ENCODE assay signal across 8 cellular contexts in genomic region chr17:64781013-64781392, GRCh38.
DNase-seq lines count a peak whose midpoint lies in the region; ATAC-seq and TF ChIP-seq lines count a peak whose summit lies in the region.

No MANE protein-coding gene starts in this region.

- H2BK12ac ChIP-seq in neuronal stem cell (ENCODE audit: low read length), result peak overlapping the region; percentile 63

- ATAC-seq in GM18519 (IDR thresholded peaks at IDR 0.05; ENCODE audit: low FRiP score, unreplicated experiment), result no peak

- H3K4ac ChIP-seq in neuronal stem cell (ENCODE audit: low read length), result no peak overlapping the region

- no peak overlapping the region for H2BK120ac ChIP-seq in neuronal stem cell (ENCODE audit: low read depth, low read length)

- H2AK5ac ChIP-seq in neuronal stem cell (ENCODE audit: low read depth, low read length), result no peak overlapping the region

- H3K9ac ChIP-seq in ES-I3 (ENCODE audit: low read depth, low read length) (peak overlapping the region; percentile 72), neuronal stem cell (ENCODE audit: low read depth, low read length, poor library complexity) (peak overlapping the region; percentile 84)

- no peak for TF ChIP-seq CTCF in Peyer's patch (IDR thresholded peaks at IDR 0.05)

- no peak for TF ChIP-seq POLR2A in Peyer's patch (IDR thresholded peaks at IDR 0.05)

- H2AFZ ChIP-seq in neuronal stem cell (ENCODE audit: low read length), result no peak overlapping the region

- H2BK5ac ChIP-seq in neuronal stem cell (ENCODE audit: low read length), result no peak overlapping the region

- H3K18ac ChIP-seq in neuronal stem cell (ENCODE audit: low read length), result peak overlapping the region; percentile 91

- no peak overlapping the region for H2BK15ac ChIP-seq in neuronal stem cell (ENCODE audit: low read length)

- H4K91ac ChIP-seq in neuronal stem cell (ENCODE audit: low read depth, low read length, poor library complexity), result no peak overlapping the region

- H3K36me3 ChIP-seq in ES-I3 (ENCODE audit: insufficient read depth, low read length) (no peaks in the 10 kb centered on the region), Peyer's patch (peaks cover 0 to 29% (median 0%) of the 10 kb centered on the region in 3 donors), neuronal stem cell (replicated peaks in 1 of 2; ENCODE audit: control insufficient read depth in 2 of 2, insufficient read depth in 2 of 2, low read length in 2 of 2) (peaks cover 0 to 3% of the 10 kb centered on the region in 2 donors)

- H3K79me1 ChIP-seq in neuronal stem cell (ENCODE audit: low read depth, low read length), result no peaks in the 10 kb centered on the region

- H3K27me3 ChIP-seq in Peyer's patch (peaks cover 0 to 18% of the 10 kb centered on the region in 2 donors), neuronal stem cell (ENCODE audit: control insufficient read depth in 3 of 3, insufficient read depth in 3 of 3, low read depth in 1 of 3, low read length in 3 of 3) (peaks cover 29 to 51% (median 36%) of the 10 kb centered on the region in 3 experiments)

- peak overlapping the region; percentile 96 for H3K4me2 ChIP-seq in neuronal stem cell (ENCODE audit: insufficient read depth, low read length, poor library complexity, severe bottlenecking)

- H3K23ac ChIP-seq in neuronal stem cell (ENCODE audit: low read depth, low read length, poor library complexity), result no peak overlapping the region

- H3K14ac ChIP-seq in neuronal stem cell (ENCODE audit: low read length), result no peak overlapping the region

- H3K27ac ChIP-seq in Peyer's patch, result peak overlapping the region; percentile 11 to 48 (median 40)
- peak overlapping the region; percentile 82 for H3K27ac ChIP-seq in epithelial cell of prostate
- no peak overlapping the region for H3K27ac ChIP-seq in neuronal stem cell (replicated peaks; ENCODE audit: low read length)

- no peak overlapping the region for H4K8ac ChIP-seq in neuronal stem cell (ENCODE audit: low read depth, low read length)

- H3K9me3 ChIP-seq in ES-I3 (ENCODE audit: control insufficient read depth, insufficient read depth, low read length) (no peaks in the 10 kb centered on the region), Peyer's patch (no peaks in the 10 kb centered on the region), neuronal stem cell (replicated peaks in 1 of 2; ENCODE audit: control insufficient read depth in 2 of 2, insufficient read depth in 1 of 2, low read depth in 1 of 2, low read length in 2 of 2) (no peaks in the 10 kb centered on the region)

- DNase-seq in Peyer's patch (no peak), epithelial cell of prostate (ENCODE audit: low read depth, low spot score) (no peak), neuronal stem cell (ENCODE audit: low spot score) (no peak), dedifferentiated amniotic fluid mesenchymal stem cell (ENCODE audit: extremely low spot score) (no peak), cortex of kidney (lab: John Stamatoyannopoulos, UW) (no peak), SIG-M5 (lab: John Stamatoyannopoulos, UW) (no peak)

- H3K4me3 ChIP-seq in Peyer's patch (peak overlapping the region; percentile 35 to 64 (median 48)), neuronal stem cell (ENCODE audit: low read length in 2 of 2) (peak overlapping the region in 1 of 2 donors; percentile 76)

- H3K4me1 ChIP-seq in ES-I3 (ENCODE audit: insufficient read depth, low read length) (peaks cover 15% of the 10 kb centered on the region; the same call in 1 of the 2 replicates), Peyer's patch (peaks cover 4 to 62% (median 37%) of the 10 kb centered on the region in 4 donors), neuronal stem cell (ENCODE audit: control insufficient read depth in 2 of 2, insufficient read depth in 1 of 2, low read depth in 1 of 2, low read length in 2 of 2) (peaks cover 16 to 19% of the 10 kb centered on the region in 2 donors)

- no CpG with 5 or more reads among the region's 31 CpGs for WGBS in neuronal stem cell (ENCODE audit: extremely low coverage in 2 of 2, insufficient read length in 2 of 2, insufficient replicate concordance in 1 of 2), 2 donors
